Comparison of ENCODE assay signal across 20 cellular contexts in the genomic region with DNA sequence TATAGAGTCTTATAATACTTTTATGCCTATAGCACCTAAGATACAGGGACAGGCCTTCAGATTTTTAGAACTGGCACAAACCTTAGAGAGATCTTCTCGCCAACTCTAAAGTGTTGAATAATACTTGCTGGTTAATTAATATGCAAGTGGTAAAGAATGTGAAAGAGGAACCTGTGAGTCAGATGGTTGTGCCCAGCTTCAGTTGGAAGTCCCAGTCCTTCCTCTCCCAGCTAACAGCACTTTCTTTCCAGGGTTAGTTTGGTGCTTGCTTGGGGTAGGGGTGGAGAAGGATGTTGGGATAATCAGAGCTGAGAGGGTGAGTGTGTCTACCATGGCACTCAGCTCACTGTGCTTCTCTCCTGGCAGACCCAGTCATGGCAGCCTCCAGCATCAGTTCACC. TPM values are rescaled to one million over a fixed set of nuclear protein-coding genes. Genes with fewer than 3 reads are reported as not detected.
DNase-seq lines count a peak whose midpoint lies in the region; ATAC-seq, FAIRE-seq and TF ChIP-seq lines count a peak whose summit lies in the region.
"Had no signal": no experiment of that assay in that cellular context is flagged by ENCODE, and none has a peak within 500 bp of the region (broad histone marks: within the 10 kb centered on the region; RNA-seq: fewer than 3 reads in every experiment).

No MANE protein-coding gene starts in this region.

- H3K9ac ChIP-seq in SU-DHL-6 (ENCODE audit: low read length) (no peak overlapping the region), H1 (replicated peaks in 1 of 4; ENCODE audit: extremely low read depth in 1 of 4, low read depth in 3 of 4, low read length in 3 of 4) (no peak overlapping the region)

- H3K27me3 Mint-ChIP-seq in stimulated activated memory B cell treated with anti-CD40 and anti-IgM and Interleukin-4, amounts not matched to agents 10 μg/mL and 1 μg/mL and 100 μg/mL, for 72 hours: no peaks in the 10 kb centered on the region

- H4K5ac ChIP-seq in H1 (ENCODE audit: insufficient read length, low read depth, low read length): no peak overlapping the region

- H3K36me3 Mint-ChIP-seq in stimulated activated memory B cell treated with anti-CD40 and anti-IgM and Interleukin-4, amounts not matched to agents 10 μg/mL and 1 μg/mL and 100 μg/mL, for 72 hours: peaks cover 52% of the 10 kb centered on the region

- H3K36me3 ChIP-seq in SU-DHL-6 (ENCODE audit: low read length): peaks cover 7% of the 10 kb centered on the region; the same call in 1 of the 2 replicates
- H3K36me3 ChIP-seq in H1 (ENCODE audit: control insufficient read depth in 2 of 4, insufficient read depth in 4 of 4, low read length in 3 of 4): peaks cover 3 to 14% (median 9%) of the 10 kb centered on the region in 4 experiments; a peak in 5 of 8 replicates

- TF ChIP-seq EP300 in H1 (IDR thresholded peaks at IDR 0.05; ENCODE audit: borderline replicate concordance in 1 of 2, low read depth in 2 of 2, low read length in 2 of 2): no peak

- no peak overlapping the region for H2BK20ac ChIP-seq in H1 (ENCODE audit: low read length)

- H3K27me3 ChIP-seq in SU-DHL-6 (ENCODE audit: low read length): no peaks in the 10 kb centered on the region
- H3K27me3 ChIP-seq in H1 (replicated peaks in 1 of 4; ENCODE audit: control insufficient read depth in 3 of 4, extremely low read depth in 1 of 4, insufficient read depth in 3 of 4, low read length in 3 of 4): no peaks in the 10 kb centered on the region

- peak overlapping the region; percentile 9 for H3K4me3 Mint-ChIP-seq in stimulated activated memory B cell treated with anti-CD40 and anti-IgM and Interleukin-4, amounts not matched to agents 10 μg/mL and 1 μg/mL and 100 μg/mL, for 72 hours
- H3K4me3 Mint-ChIP-seq: immature natural killer cell had no signal

- TF ChIP-seq CTCF in SU-DHL-6 (IDR thresholded peaks at IDR 0.05; ENCODE audit: insufficient read depth, low read length, poor library complexity, severe bottlenecking) (no peak), H1 (IDR thresholded peaks at IDR 0.05; ENCODE audit: control extremely low read depth in 1 of 3, insufficient read depth in 1 of 3, low read depth in 1 of 3, low read length in 3 of 3) (no peak)

- H3K4me2 ChIP-seq in SU-DHL-6 (ENCODE audit: low read depth, low read length, poor library complexity, severe bottlenecking) (no peak overlapping the region), H1 (ENCODE audit: insufficient read depth in 1 of 2, low read depth in 2 of 2, low read length in 2 of 2) (no peak overlapping the region)

- H2BK120ac ChIP-seq in H1 (replicated peaks; ENCODE audit: low read depth, low read length): no peak overlapping the region

- TF ChIP-seq POLR2A in H1 (IDR thresholded peaks at IDR 0.05; ENCODE audit: control extremely low read depth in 1 of 2, low read depth in 2 of 2, low read length in 2 of 2): no peak

- no peak overlapping the region for H4K8ac ChIP-seq in H1 (ENCODE audit: extremely low read depth, insufficient read depth, low read length)

- H3K27ac ChIP-seq in SU-DHL-6 (ENCODE audit: low read depth, low read length) (0 out of 2 replicates have a peak overlapping the region, but pooled peaks have one; percentile 3), H1 (ENCODE audit: low read depth, low read length) (no peak overlapping the region)
- H3K27ac ChIP-seq: 22Rv1 had no signal

- H3K23me2 ChIP-seq in H1 (ENCODE audit: low read depth, low read length): peaks cover 8% of the 10 kb centered on the region; the same call in 1 of the 2 replicates

- 79% methylated on average over 1 of the region's 1 CpG; no CpG with 5 or more reads in 1 of the 2 experiments for WGBS in H1 (ENCODE audit: extremely low coverage in 1 of 2, insufficient coverage in 1 of 2, insufficient read length in 1 of 2, insufficient replicate concordance in 2 of 2, low coverage in 1 of 2, low lambda C conversion rate in 2 of 2, missing lambda C conversion rate in 1 of 2), 2 experiments

- no peak overlapping the region for H2BK5ac ChIP-seq in H1 (ENCODE audit: low read depth, low read length)

- no peak for FAIRE-seq in H1 (lab: Jason Lieb, UNC)
- FAIRE-seq: endometrium had no signal

- no peaks in the 10 kb centered on the region for H3K9me3 Mint-ChIP-seq in stimulated activated memory B cell treated with anti-CD40 and anti-IgM and Interleukin-4, amounts not matched to agents 10 μg/mL and 1 μg/mL and 100 μg/mL, for 72 hours
- H3K9me3 Mint-ChIP-seq: CD4-positive, CD25-positive, alpha-beta regulatory T cell; immature natural killer cell had no signal

- H4K91ac ChIP-seq in H1 (replicated peaks; ENCODE audit: insufficient read length, low read length): no peak overlapping the region

- peaks cover 67% of the 10 kb centered on the region for H3K4me1 Mint-ChIP-seq in stimulated activated memory B cell treated with anti-CD40 and anti-IgM and Interleukin-4, amounts not matched to agents 10 μg/mL and 1 μg/mL and 100 μg/mL, for 72 hours

- peaks cover 10% of the 10 kb centered on the region for H3F3A ChIP-seq in SU-DHL-6 (ENCODE audit: insufficient read depth)

- no peak overlapping the region for H3K4me3 ChIP-seq in SU-DHL-6 (ENCODE audit: insufficient read depth, low read length, poor library complexity, severe bottlenecking)
- H3K4me3 ChIP-seq in H1 (ENCODE audit: extremely low read depth in 1 of 4, insufficient read depth in 2 of 4, low read depth in 3 of 4, low read length in 4 of 4): no peak overlapping the region
- H3K4me3 ChIP-seq: upper lobe of left lung had no signal

- H3K56ac ChIP-seq in H1 (replicated peaks; ENCODE audit: insufficient read length, low read depth, low read length): no peak overlapping the region

- H2AK5ac ChIP-seq in H1 (ENCODE audit: low read depth, low read length): no peak overlapping the region

- H3K27ac Mint-ChIP-seq in stimulated activated memory B cell treated with anti-CD40 and anti-IgM and Interleukin-4, amounts not matched to agents 10 μg/mL and 1 μg/mL and 100 μg/mL, for 72 hours: peak overlapping the region; percentile 55
- H3K27ac Mint-ChIP-seq: immature natural killer cell had no signal

- H3K23ac ChIP-seq in H1 (ENCODE audit: insufficient read length): no peak overlapping the region

- no peak overlapping the region for H3K18ac ChIP-seq in H1 (ENCODE audit: extremely low read depth, low read length)

- H3K79me1 ChIP-seq in H1 (ENCODE audit: low read depth, low read length): no peaks in the 10 kb centered on the region; the same call in 1 of the 2 replicates

- peak overlapping the region; percentile 21 for H3K4ac ChIP-seq in H1 (replicated peaks; ENCODE audit: insufficient read length, low read depth, low read length)

- H3K9me2 ChIP-seq in SU-DHL-6 (replicated peaks; ENCODE audit: insufficient read depth, low read length): no peaks in the 10 kb centered on the region

- H4K20me1 ChIP-seq in SU-DHL-6 (ENCODE audit: low read depth, low read length): no peaks in the 10 kb centered on the region
- H4K20me1 ChIP-seq in H1 (replicated peaks in 1 of 2; ENCODE audit: control insufficient read depth in 1 of 2, insufficient read depth in 2 of 2, low read length in 2 of 2): peaks cover 3 to 13% of the 10 kb centered on the region in 2 experiments

- no peak overlapping the region for H2BK12ac ChIP-seq in H1 (ENCODE audit: low read depth, low read length)

- ATAC-seq in stimulated activated memory B cell treated with anti-CD40 and anti-IgM and Interleukin-4, amounts not matched to agents 10 μg/mL and 1 μg/mL and 100 μg/mL, for 72 hours: no peak
- ATAC-seq in GM21723 (IDR thresholded peaks at IDR 0.05; ENCODE audit: unreplicated experiment): no peak
- ATAC-seq in HG02610 (IDR thresholded peaks at IDR 0.05; ENCODE audit: unreplicated experiment): no peak

- no peak overlapping the region for H2BK15ac ChIP-seq in H1 (ENCODE audit: low read length)

- H2AFZ ChIP-seq in SU-DHL-6 (ENCODE audit: low read depth, low read length, severe bottlenecking): no peak overlapping the region
- H2AFZ ChIP-seq in H1 (ENCODE audit: low read length): no peak overlapping the region

- no peak overlapping the region for H3K14ac ChIP-seq in H1 (ENCODE audit: insufficient read length)

- H3K4me1 ChIP-seq in H1 (replicated peaks in 1 of 4; ENCODE audit: control insufficient read depth in 3 of 4, insufficient read depth in 4 of 4, low read length in 3 of 4): peaks cover 6 to 19% (median 17%) of the 10 kb centered on the region in 4 experiments

- no peaks in the 10 kb centered on the region for H3K9me3 ChIP-seq in SU-DHL-6 (ENCODE audit: insufficient read depth, low read length)
- no peaks in the 10 kb centered on the region for H3K9me3 ChIP-seq in H1 (ENCODE audit: insufficient read depth in 2 of 2, low read depth in 1 of 2, low read length in 1 of 2)
- H3K9me3 ChIP-seq: upper lobe of left lung had no signal

- H3K79me2 ChIP-seq in SU-DHL-6 (ENCODE audit: insufficient read depth, low read length) (peaks cover 36% of the 10 kb centered on the region), H1 (ENCODE audit: control insufficient read depth in 1 of 2, insufficient read depth in 2 of 2, low read length in 2 of 2) (peaks cover 5 to 24% of the 10 kb centered on the region in 2 experiments)

- no peak for TF ChIP-seq RAD21 in H1 (IDR thresholded peaks at IDR 0.05 in 1 of 2, conservative IDR thresholded peaks at IDR 0.05 in 1 of 2; ENCODE audit: low read depth in 2 of 2, low read length in 2 of 2)

- CTCF ChIA-PET in H1 (lab: Charles Lee; ENCODE audit: partially characterized antibody): interaction anchor here (0.8 to 1.8 kb wide), 8 partner anchors 9 to 209 kb away, joined by 3 to 7 read pairs (median 3); no protein-coding TSS in a partner anchor

- POLR2A ChIA-PET in H1 (lab: Charles Lee; ENCODE audit: partially characterized antibody): no interaction called here

- peak; percentile 22 for DNase-seq in SIG-M5 treated with dmso at 0.1 percent for 504 hours (lab: John Stamatoyannopoulos, UW; ENCODE audit: unreplicated experiment)
- no peak for DNase-seq in SIG-M5 (lab: John Stamatoyannopoulos, UW)
- DNase-seq in H1 (ENCODE audit: low read depth in 1 of 2, low spot score in 2 of 2): no peak
- DNase-seq in putamen (ENCODE audit: low spot score): no peak
- DNase-seq: activated CD4-positive, alpha-beta T cell treated with anti-CD3 and anti-CD28 coated beads for 1 hour; activated gamma-delta T cell treated with Interleukin-2 at 50 U/mL for 16 hours; CD4-positive, CD25-positive, alpha-beta regulatory T cell; immature natural killer cell; MM.1S; NCI-H2081 treated with DMSO at 0.1 percent for 48 hours; NCI-H526; stimulated activated CD4-positive, alpha-beta T cell treated with anti-CD3 and anti-CD28 coated beads, Interleukin-4, amount 100 ng/mL, for 4 hours; T-helper 2 cell had no signal

RNA-seq across cellular contexts. Expression of gene TMEM132A, which starts 4.9 kb away (rescaled TPM):
- 97.9 and 98.2 TPM in 2 replicates for total RNA-seq in H1 (2021; fragmentation: NEBNext Ultra II Directional; extraction: Animal tissue kit (Norgen Biotek cat#: 25700))
- 46.6 and 69.0 TPM in 2 replicates for polyA plus RNA-seq in H1 (2011; rRNA removed)
- polyA plus RNA-seq in H1 (2011; cell fraction: cytosol; rRNA removed): 65.5 TPM
- polyA plus RNA-seq in H1 (2011; cell fraction: nucleus; rRNA removed): 453 TPM
- 77.1 to 107 TPM (median 96.0 TPM) in 4 replicates for polyA plus RNA-seq in H1 (2012, experiment 1 of 2)
- 39.7 TPM for polyA plus RNA-seq in H1 (2012, experiment 2 of 2)
- polyA plus RNA-seq in H1 (2013, experiment 1 of 2): 99.5 TPM
- 89.8 TPM for polyA plus RNA-seq in H1 (2013, experiment 2 of 2)
- 26.2 and 27.0 TPM in 2 replicates for polyA minus RNA-seq in H1 (2011; rRNA and poly(A)+ RNA removed)
- polyA minus RNA-seq in H1 (2011; cell fraction: cytosol; rRNA and poly(A)+ RNA removed): 53.9 TPM
- polyA minus RNA-seq in H1 (2011; cell fraction: nucleus; rRNA and poly(A)+ RNA removed): 103 TPM
- total RNA-seq: CD4-positive, CD25-positive, alpha-beta regulatory T cell had no signal
- polyA plus RNA-seq: CD4-positive, CD25-positive, alpha-beta regulatory T cell; immature natural killer cell had no signal

RNA-seq across cellular contexts. Expression of gene TMEM109, which starts 5.4 kb away (rescaled TPM):
- 30.3 and 30.7 TPM in 2 replicates for total RNA-seq in H1 (2021; fragmentation: NEBNext Ultra II Directional; extraction: Animal tissue kit (Norgen Biotek cat#: 25700))
- 27.3 and 29.9 TPM in 2 replicates for polyA plus RNA-seq in H1 (2011; rRNA removed)
- 18.1 TPM for polyA plus RNA-seq in H1 (2011; cell fraction: cytosol; rRNA removed)
- polyA plus RNA-seq in H1 (2011; cell fraction: nucleus; rRNA removed): 20.8 TPM
- 18.4 to 34.3 TPM (median 29.4 TPM) in 4 replicates for polyA plus RNA-seq in H1 (2012, experiment 1 of 2)
- 41.0 TPM for polyA plus RNA-seq in H1 (2012, experiment 2 of 2)
- 58.8 TPM for polyA plus RNA-seq in H1 (2013, experiment 1 of 2)
- 66.2 TPM for polyA plus RNA-seq in H1 (2013, experiment 2 of 2)
- 12.3 and 12.4 TPM in 2 replicates for polyA minus RNA-seq in H1 (2011; rRNA and poly(A)+ RNA removed)
- 6.8 TPM for polyA minus RNA-seq in H1 (2011; cell fraction: cytosol; rRNA and poly(A)+ RNA removed)
- polyA minus RNA-seq in H1 (2011; cell fraction: nucleus; rRNA and poly(A)+ RNA removed): 6.0 TPM

RNA-seq across cellular contexts. Expression of gene PRPF19, which starts 12.9 kb away (rescaled TPM):
- total RNA-seq in H1 (2021; fragmentation: NEBNext Ultra II Directional; extraction: Animal tissue kit (Norgen Biotek cat#: 25700)): 140 and 141 TPM in 2 replicates
- polyA plus RNA-seq in H1 (2011; rRNA removed): 107 and 176 TPM in 2 replicates
- polyA plus RNA-seq in H1 (2011; cell fraction: cytosol; rRNA removed): 94.9 TPM
- polyA plus RNA-seq in H1 (2011; cell fraction: nucleus; rRNA removed): 102 TPM
- polyA plus RNA-seq in H1 (2012, experiment 1 of 2): 108 to 174 TPM (median 157 TPM) in 4 replicates
- polyA plus RNA-seq in H1 (2012, experiment 2 of 2): 112 TPM
- 81.8 TPM for polyA plus RNA-seq in H1 (2013, experiment 1 of 2)
- 81.3 TPM for polyA plus RNA-seq in H1 (2013, experiment 2 of 2)
- polyA minus RNA-seq in H1 (2011; rRNA and poly(A)+ RNA removed): 50.2 and 71.6 TPM in 2 replicates
- polyA minus RNA-seq in H1 (2011; cell fraction: cytosol; rRNA and poly(A)+ RNA removed): 50.9 TPM
- 63.9 TPM for polyA minus RNA-seq in H1 (2011; cell fraction: nucleus; rRNA and poly(A)+ RNA removed)

RNA-seq across cellular contexts. Expression of gene SLC15A3, which starts 32.7 kb away (rescaled TPM):
- total RNA-seq in H1 (2021; fragmentation: NEBNext Ultra II Directional; extraction: Animal tissue kit (Norgen Biotek cat#: 25700)): 25.8 and 33.7 TPM in 2 replicates
- polyA plus RNA-seq in H1 (2011; rRNA removed): 31.0 and 36.4 TPM in 2 replicates
- polyA plus RNA-seq in H1 (2011; cell fraction: cytosol; rRNA removed): 21.3 TPM
- polyA plus RNA-seq in H1 (2011; cell fraction: nucleus; rRNA removed): 34.6 TPM
- 23.0 to 39.6 TPM (median 34.9 TPM) in 4 replicates for polyA plus RNA-seq in H1 (2012, experiment 1 of 2)
- polyA plus RNA-seq in H1 (2012, experiment 2 of 2): 42.7 TPM
- polyA plus RNA-seq in H1 (2013, experiment 1 of 2): 52.8 TPM
- 59.9 TPM for polyA plus RNA-seq in H1 (2013, experiment 2 of 2)
- 32.4 and 38.1 TPM in 2 replicates for polyA minus RNA-seq in H1 (2011; rRNA and poly(A)+ RNA removed)
- 23.1 TPM for polyA minus RNA-seq in H1 (2011; cell fraction: cytosol; rRNA and poly(A)+ RNA removed)
- polyA minus RNA-seq in H1 (2011; cell fraction: nucleus; rRNA and poly(A)+ RNA removed): 32.3 TPM

RNA-seq across cellular contexts. Expression of gene ZP1, which starts 52.0 kb away (rescaled TPM):
- total RNA-seq in H1 (2021; fragmentation: NEBNext Ultra II Directional; extraction: Animal tissue kit (Norgen Biotek cat#: 25700)): not detected in 2 replicates
- polyA plus RNA-seq in H1 (2011; rRNA removed): 0.16 TPM in 1 of 2 replicates, not detected in the other
- not detected for polyA plus RNA-seq in H1 (2011; cell fraction: cytosol; rRNA removed)
- polyA plus RNA-seq in H1 (2011; cell fraction: nucleus; rRNA removed): not detected
- not detected in 4 replicates for polyA plus RNA-seq in H1 (2012, experiment 1 of 2)
- not detected for polyA plus RNA-seq in H1 (2012, experiment 2 of 2)
- polyA plus RNA-seq in H1 (2013, experiment 1 of 2): not detected
- polyA plus RNA-seq in H1 (2013, experiment 2 of 2): not detected
- polyA minus RNA-seq in H1 (2011; rRNA and poly(A)+ RNA removed): not detected in 2 replicates
- not detected for polyA minus RNA-seq in H1 (2011; cell fraction: cytosol; rRNA and poly(A)+ RNA removed)
- not detected for polyA minus RNA-seq in H1 (2011; cell fraction: nucleus; rRNA and poly(A)+ RNA removed)
- total RNA-seq: CD4-positive, CD25-positive, alpha-beta regulatory T cell; upper lobe of left lung had no signal
- polyA plus RNA-seq: CD4-positive, CD25-positive, alpha-beta regulatory T cell; immature natural killer cell had no signal
